30 cellular contexts compared by ENCODE assay signal in genomic region chr9:120453792-120454191, GRCh38.
"Had no signal": no experiment of that assay in that cellular context is flagged by ENCODE, and none has a peak within 500 bp of the region (broad histone marks: within the 10 kb centered on the region; RNA-seq: fewer than 3 reads in every experiment).

No MANE protein-coding gene starts in this region.

- H3K4me3 ChIP-seq: adrenal gland, ascending aorta, body of pancreas, breast epithelium, cardiac muscle cell had no signal

- H3K27ac ChIP-seq: adrenal gland, body of pancreas, brain microvascular endothelial cell, breast epithelium, cardiac muscle cell had no signal

- ATAC-seq: activated naive CD4-positive, alpha-beta T cell treated with anti-CD3 and anti-CD28 coated beads, Interleukin-2, amount 50 U/mL, for 72 hours; activated naive CD8-positive, alpha-beta T cell treated with anti-CD3 and anti-CD28 coated beads, Interleukin-2, amount 50 U/mL, for 24 hours; activated T-cell treated with anti-CD3 and anti-CD28 coated beads, Interleukin-2, amount 50 U/mL, for 4 hours; activated T-cell treated with anti-CD3 and anti-CD28 coated beads, Interleukin-2, amount 50 U/mL, for 72 hours; activated T-helper 17 cell treated with anti-CD3 and anti-CD28 coated beads, Interleukin-2, amount 50 U/mL, for 72 hours; body of pancreas had no signal

- H3K27me3 ChIP-seq: adrenal gland, ascending aorta, body of pancreas, brain microvascular endothelial cell, breast epithelium, cardiac muscle cell had no signal

- DNase-seq: activated effector memory CD4-positive, alpha-beta T cell treated with Interleukin-2 at 50 U/mL for 16 hours; activated gamma-delta T cell; activated gamma-delta T cell treated with Interleukin-2 at 50 U/mL for 16 hours; activated naive CD4-positive, alpha-beta T cell; activated naive CD4-positive, alpha-beta T cell treated with anti-CD3 and anti-CD28 coated beads for 36 hours; activated naive CD4-positive, alpha-beta T cell treated with anti-CD3 and anti-CD28 coated beads, Interleukin-2, amount 10 ng/mL, durations not matched to agents 7 days and 5 days; activated naive CD4-positive, alpha-beta T cell treated with Interleukin-2 at 50 U/mL for 16 hours; activated naive CD8-positive, alpha-beta T cell treated with anti-CD3 and anti-CD28 coated beads for 36 hours; activated naive CD8-positive, alpha-beta T cell treated with anti-CD3 and anti-CD28 coated beads, Interleukin-2, amount 10 ng/mL, durations not matched to agents 7 days and 5 days; activated naive CD8-positive, alpha-beta T cell treated with anti-CD3 and anti-CD28 coated beads, Interleukin-2, amount 50 U/mL, for 24 hours; activated T-cell treated with anti-CD3 and anti-CD28 coated beads for 4 hours; activated T-cell treated with anti-CD3 and anti-CD28 coated beads, Interleukin-2, amount 50 U/mL, for 1 hour; activated T-cell treated with anti-CD3 and anti-CD28 coated beads, Interleukin-2, amount 50 U/mL, for 24 hours; activated T-cell treated with anti-CD3 and anti-CD28 coated beads, Interleukin-2, amount 50 U/mL, for 4 hours; activated T-cell treated with anti-CD3 and anti-CD28 coated beads, Interleukin-2, amount 50 U/mL, for 48 hours; activated T-cell treated with anti-CD3 and anti-CD28 coated beads, Interleukin-2, amount 50 U/mL, for 72 hours; adrenal gland; amniotic stem cell; amygdala; anterior cingulate cortex; body of pancreas; brain microvascular endothelial cell; caudate nucleus; central memory CD4-positive, alpha-beta T cell; cerebellar nuclear complex had no signal

- H3K9me3 ChIP-seq: adrenal gland, body of pancreas, breast epithelium had no signal

- H3K36me3 ChIP-seq: brain microvascular endothelial cell, breast epithelium had no signal

- H3K4me1 ChIP-seq: adrenal gland, body of pancreas, breast epithelium had no signal
